Comparison of ENCODE assay signal across 8 cellular contexts in the genomic region with DNA sequence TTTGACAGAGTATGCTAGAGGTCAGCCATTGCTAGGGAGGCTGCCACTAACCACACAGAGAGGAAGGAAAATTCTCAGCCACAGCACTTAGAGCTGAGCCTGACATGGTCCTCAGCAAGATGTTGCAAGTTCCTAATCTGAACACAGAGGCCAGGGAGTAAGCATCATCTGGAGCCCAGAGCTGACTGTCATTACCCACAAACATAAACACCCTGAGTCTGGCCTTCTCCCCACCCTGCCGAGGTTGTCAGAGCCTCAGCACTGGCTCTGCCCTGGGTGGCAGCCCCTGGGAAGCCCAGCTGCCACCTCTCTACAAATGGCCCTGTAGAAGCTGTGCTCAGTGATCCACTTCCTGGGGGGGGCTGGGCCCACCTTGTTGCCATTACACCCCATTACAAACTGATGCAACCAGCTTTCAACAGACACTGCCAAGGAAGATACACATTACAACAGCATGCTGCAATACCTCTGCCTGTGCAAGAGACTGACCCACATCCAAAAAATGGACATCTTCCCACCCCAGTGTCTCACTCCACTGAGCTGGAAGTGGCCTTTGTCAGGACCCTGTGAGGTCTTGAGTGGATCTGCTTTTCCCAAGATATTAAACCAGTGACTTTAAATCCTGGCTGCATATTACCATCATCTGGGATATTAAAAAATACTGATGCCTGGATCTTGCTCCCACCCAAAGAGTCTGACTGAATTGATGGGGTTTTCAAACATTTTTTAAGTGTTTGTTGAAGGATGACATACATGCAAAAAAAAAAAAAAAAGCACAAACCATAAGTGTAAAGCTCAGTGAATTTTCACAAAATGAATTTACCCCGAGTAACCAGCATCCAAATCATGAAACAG. TPM values are rescaled to one million over a fixed set of nuclear protein-coding genes. Genes with fewer than 3 reads are reported as not detected.
DNase-seq lines count a peak whose midpoint lies in the region; ATAC-seq and TF ChIP-seq lines count a peak whose summit lies in the region.

No MANE protein-coding gene starts in this region.

- H3K4me3 ChIP-seq in CD4-positive, alpha-beta memory T cell (ENCODE audit: low read length in 2 of 2) = no peak overlapping the region
- no peak overlapping the region for H3K4me3 ChIP-seq in foreskin fibroblast (ENCODE audit: low read depth in 1 of 2, low read length in 2 of 2)

- H3K27ac ChIP-seq in CD4-positive, alpha-beta memory T cell (ENCODE audit: low read depth, low read length) = peak overlapping the region; percentile 77

- no peaks in the 10 kb centered on the region for H3K9me3 ChIP-seq in CD4-positive, alpha-beta memory T cell (ENCODE audit: control insufficient read depth in 1 of 2, low read length in 2 of 2)

- peaks cover 82 to 100% (median 92%) of the 10 kb centered on the region in 4 donors for H3K4me1 Mint-ChIP-seq in CD4-positive, alpha-beta memory T cell
- peaks cover 89% of the 10 kb centered on the region for H3K4me1 Mint-ChIP-seq in activated CD4-positive, alpha-beta memory T cell treated with anti-CD3 and anti-CD28 coated beads for 36 hours (ENCODE audit: low read depth)

- no peaks in the 10 kb centered on the region for H3K27me3 ChIP-seq in CD4-positive, alpha-beta memory T cell (ENCODE audit: insufficient read depth, low read length)

- ATAC-seq in HG02852 (IDR thresholded peaks at IDR 0.05; ENCODE audit: unreplicated experiment) (peak; percentile 1), GM18502 (IDR thresholded peaks at IDR 0.05; ENCODE audit: poor library complexity, unreplicated experiment) (no peak), HG03520 (IDR thresholded peaks at IDR 0.05; ENCODE audit: unreplicated experiment) (no peak)

- POLR2A ChIA-PET in CD4-positive, alpha-beta memory T cell (lab: Charles Lee; ENCODE audit: partially characterized antibody) = interaction anchor here (0.8 to 8.6 kb wide), 13 partner anchors 9 to 290 kb away, joined by 3 to 1150 read pairs (median 39); a partner anchor contains a TSS
- POLR2A ChIA-PET in activated CD4-positive, alpha-beta memory T cell treated with anti-CD3 and anti-CD28 coated beads for 36 hours (lab: Charles Lee) = interaction anchor here (1.0 to 6.0 kb wide), 13 partner anchors 9 to 47 kb away, joined by 4 to 102 read pairs (median 10); a partner anchor contains a TSS

- peaks cover 36 to 54% of the 10 kb centered on the region in 2 donors for H3K36me3 Mint-ChIP-seq in CD4-positive, alpha-beta memory T cell
- H3K36me3 Mint-ChIP-seq in activated CD4-positive, alpha-beta memory T cell treated with anti-CD3 and anti-CD28 coated beads for 36 hours = peaks cover 20% of the 10 kb centered on the region

- TF ChIP-seq CTCF in foreskin fibroblast (IDR thresholded peaks at IDR 0.05; ENCODE audit: low read depth, low read length) = no peak

- peak overlapping the region; percentile 97 to 100 (median 100) for H3K27ac Mint-ChIP-seq in CD4-positive, alpha-beta memory T cell
- H3K27ac Mint-ChIP-seq in activated CD4-positive, alpha-beta memory T cell treated with anti-CD3 and anti-CD28 coated beads for 36 hours = peak overlapping the region; percentile 92

- peak; percentile 29 to 70 (median 50) for DNase-seq in CD4-positive, alpha-beta memory T cell
- DNase-seq in activated CD4-positive, alpha-beta memory T cell treated with anti-CD3 and anti-CD28 coated beads for 36 hours = peak; percentile 53
- DNase-seq in foreskin fibroblast (peak; percentile 83 to 92), stromal cell of bone marrow (ENCODE audit: low read depth) (peak; percentile 43), medulla oblongata (ENCODE audit: extremely low spot score) (no peak)

- CTCF ChIA-PET in CD4-positive, alpha-beta memory T cell (lab: Charles Lee; ENCODE audit: partially characterized antibody) = interaction anchor here (0.8 to 8.5 kb wide), 19 partner anchors 8 to 71 kb away, joined by 3 to 100 read pairs (median 13); a partner anchor contains a TSS
- CTCF ChIA-PET in activated CD4-positive, alpha-beta memory T cell treated with anti-CD3 and anti-CD28 coated beads for 36 hours (lab: Charles Lee) = interaction anchor here (0.9 to 4.0 kb wide), 9 partner anchors 9 to 69 kb away, joined by 3 to 32 read pairs (median 5); no protein-coding TSS in a partner anchor

- H3K36me3 ChIP-seq in CD4-positive, alpha-beta memory T cell (ENCODE audit: insufficient read depth, low read length) = no peaks in the 10 kb centered on the region

- peak overlapping the region; percentile 21 to 89 (median 74) for H3K4me3 Mint-ChIP-seq in CD4-positive, alpha-beta memory T cell
- H3K4me3 Mint-ChIP-seq in activated CD4-positive, alpha-beta memory T cell treated with anti-CD3 and anti-CD28 coated beads for 36 hours = no peak overlapping the region

- H3K4me1 ChIP-seq in CD4-positive, alpha-beta memory T cell (ENCODE audit: insufficient read depth, low read length) = peaks cover 100% of the 10 kb centered on the region

- intact Hi-C loops in CD4-positive, alpha-beta memory T cell (cut with micrococcal nuclease) = loop anchor here (1.0 to 5.0 kb wide), 2 partner anchors 16 to 40 kb away; no protein-coding TSS in a partner anchor
- intact Hi-C loops in activated CD4-positive, alpha-beta memory T cell treated with anti-CD3 and anti-CD28 coated beads for 36 hours (cut with micrococcal nuclease) = loop anchor here (1.0 to 2.0 kb wide), 4 partner anchors 9 to 71 kb away; no protein-coding TSS in a partner anchor

- H3K27me3 Mint-ChIP-seq in CD4-positive, alpha-beta memory T cell = no peaks in the 10 kb centered on the region
- H3K27me3 Mint-ChIP-seq in activated CD4-positive, alpha-beta memory T cell treated with anti-CD3 and anti-CD28 coated beads for 36 hours = no peaks in the 10 kb centered on the region

- peaks cover 0 to 4% (median 0%) of the 10 kb centered on the region in 8 donors for H3K9me3 Mint-ChIP-seq in CD4-positive, alpha-beta memory T cell
- H3K9me3 Mint-ChIP-seq in activated CD4-positive, alpha-beta memory T cell treated with anti-CD3 and anti-CD28 coated beads for 36 hours = no peaks in the 10 kb centered on the region

RNA-seq across cellular contexts. Expression of a gene that starts 33.0 kb away (rescaled TPM):
- 100 to 1,000 TPM; 192 to 202 TPM for total RNA-seq in CD4-positive, alpha-beta memory T cell
- 100 to 1,000 TPM; 192 to 237 TPM for polyA plus RNA-seq in CD4-positive, alpha-beta memory T cell
- 100 to 1,000 TPM; 104 to 106 TPM for total RNA-seq in activated CD4-positive, alpha-beta memory T cell treated with anti-CD3 and anti-CD28 coated beads for 36 hours
